In genomic region chr19:7944177-7944761, GRCh38 we compare ENCODE assay signal across 7 cellular contexts.
DNase-seq lines count a peak whose midpoint lies in the region; ATAC-seq and TF ChIP-seq lines count a peak whose summit lies in the region.

No MANE protein-coding gene starts in this region.

- DNase-seq in NCI-H2196 (lab: John Stamatoyannopoulos, UW; ENCODE audit: unreplicated experiment) (peak; percentile 92), caudate nucleus (lab: John Stamatoyannopoulos, UW) (peak in 58 of 61 donors; percentile 8 to 90 (median 73)), islet precursor cell (peak; percentile 90)
- peak; percentile 78 to 90 (median 80) for DNase-seq in stimulated activated CD4-positive, alpha-beta T cell treated with anti-CD3 and anti-CD28 coated beads, Interleukin-12 subunit alpha, Interleukin-12 subunit beta, amount 100 ng/mL, for 48 hours (ENCODE audit: low read depth in 2 of 3, low spot score in 1 of 3)

- peak overlapping the region; percentile 68 for H3K4me3 ChIP-seq in WI38 (ENCODE audit: low read depth, low read length)

- peak overlapping the region; percentile 97 for H3K27ac ChIP-seq in caudate nucleus (ENCODE audit: low read depth, low read length)

- ATAC-seq in GM18502 (IDR thresholded peaks at IDR 0.05; ENCODE audit: poor library complexity, unreplicated experiment) (peak; percentile 32), HG03159 (IDR thresholded peaks at IDR 0.05; ENCODE audit: unreplicated experiment) (peak; percentile 36)

- peak; percentile 63 for TF ChIP-seq CTCF in WI38 (IDR thresholded peaks at IDR 0.05; ENCODE audit: low read depth, low read length)

Comparison
In these comparisons a context has a peak if more than half of its experiments do, and no peak if none do; other contexts are left out.
1. Peak in every context shown above with its lines: DNase-seq, ATAC-seq, H3K4me3 ChIP-seq and H3K27ac ChIP-seq.